Comparison of ENCODE assay signal across 18 cellular contexts in the genomic region with DNA sequence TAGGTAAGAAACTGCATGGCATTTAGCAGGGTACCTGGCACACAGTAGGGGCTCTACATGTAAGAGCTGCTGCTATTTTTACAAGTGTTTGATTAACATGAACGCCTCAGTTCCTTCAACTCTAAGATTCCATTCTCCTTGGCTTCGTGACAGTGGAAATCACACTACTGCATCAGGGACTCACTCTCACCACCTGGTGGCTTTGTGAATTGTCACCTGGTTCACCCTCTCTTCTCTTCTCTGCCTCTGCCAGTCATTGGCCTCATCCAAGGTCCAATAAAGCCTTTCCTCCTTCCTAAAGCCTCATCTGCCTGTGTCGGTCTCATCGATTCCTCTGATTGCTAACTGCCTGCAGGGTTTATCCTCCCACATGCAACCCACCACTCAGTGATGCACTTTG.
DNase-seq lines count a peak whose midpoint lies in the region; ATAC-seq and TF ChIP-seq lines count a peak whose summit lies in the region.
"Had no signal": no experiment of that assay in that cellular context is flagged by ENCODE, and none has a peak within 500 bp of the region (broad histone marks: within the 10 kb centered on the region; RNA-seq: fewer than 3 reads in every experiment).

No MANE protein-coding gene starts in this region.

- no peaks in the 10 kb centered on the region for H3F3A ChIP-seq in PC-3 (ENCODE audit: low read length, unreplicated experiment)

- H3K36me3 ChIP-seq in HCT116 (ENCODE audit: control insufficient read depth in 1 of 2, insufficient read depth in 2 of 2, low read length in 2 of 2) (no peaks in the 10 kb centered on the region), PC-3 (ENCODE audit: low read depth, low read length) (no peaks in the 10 kb centered on the region)

- H3K36me3 Mint-ChIP-seq in nephron progenitor cell (ENCODE audit: low read depth), result no peaks in the 10 kb centered on the region
- H3K36me3 Mint-ChIP-seq in CD4-positive, alpha-beta T cell (ENCODE audit: low read depth), result no peaks in the 10 kb centered on the region
- H3K36me3 Mint-ChIP-seq: IgD-negative memory B cell had no signal

- CTCF ChIA-PET in HCT116 (lab: Charles Lee), result no interaction called here
- CTCF ChIA-PET in PC-3 (lab: Charles Lee), result no interaction called here
- CTCF ChIA-PET in CD4-positive, alpha-beta T cell (lab: Charles Lee), result no interaction called here

- H3K27me3 ChIP-seq in HCT116 (ENCODE audit: insufficient read depth, low read length) (no peaks in the 10 kb centered on the region), PC-3 (ENCODE audit: low read length) (no peaks in the 10 kb centered on the region)
- H3K27me3 ChIP-seq in CD4-positive, alpha-beta T cell (ENCODE audit: control insufficient read depth, insufficient read depth, low read length), result no peaks in the 10 kb centered on the region

- ATAC-seq in HCT116, result peak; percentile 92
- no peak for ATAC-seq in PC-3
- no peak for ATAC-seq in CD4-positive, alpha-beta T cell (ENCODE audit: poor library complexity)
- ATAC-seq: Panc1 had no signal

- H3K4me1 ChIP-seq in HCT116 (ENCODE audit: control insufficient read depth in 1 of 2, insufficient read depth in 2 of 2, low read length in 2 of 2) (peaks cover 0 to under 1% of the 10 kb centered on the region in 2 experiments; a peak in 1 of 4 replicates), PC-3 (ENCODE audit: insufficient read depth, low read length) (peaks cover 48% of the 10 kb centered on the region)

- peaks cover 7% of the 10 kb centered on the region for H3K27me3 Mint-ChIP-seq in nephron progenitor cell (ENCODE audit: low read depth, poor library complexity)
- peaks cover 4% of the 10 kb centered on the region for H3K27me3 Mint-ChIP-seq in CD4-positive, alpha-beta T cell

- no peaks in the 10 kb centered on the region for H4K20me1 ChIP-seq in HCT116 (ENCODE audit: insufficient read depth)
- H4K20me1 ChIP-seq in PC-3 (ENCODE audit: low read length), result no peaks in the 10 kb centered on the region

- H3K4me3 ChIP-seq in HCT116 (replicated peaks in 1 of 2; ENCODE audit: low read depth in 1 of 2, low read length in 2 of 2), result no peak overlapping the region
- H3K4me3 ChIP-seq in PC-3 (ENCODE audit: low read length), result no peak overlapping the region
- H3K4me3 ChIP-seq: A549, GM23248 had no signal

- no peaks in the 10 kb centered on the region for H3K4me1 Mint-ChIP-seq in nephron progenitor cell
- H3K4me1 Mint-ChIP-seq in CD4-positive, alpha-beta T cell (ENCODE audit: low read depth), result peaks cover 22% of the 10 kb centered on the region
- H3K4me1 Mint-ChIP-seq: IgD-negative memory B cell had no signal

- no peak overlapping the region for H2AFZ ChIP-seq in HCT116 (ENCODE audit: low read depth, low read length, poor library complexity, severe bottlenecking)
- no peak overlapping the region for H2AFZ ChIP-seq in PC-3 (ENCODE audit: low read length)
- H2AFZ ChIP-seq: GM23248 had no signal

- no peaks in the 10 kb centered on the region for H3K9me3 Mint-ChIP-seq in nephron progenitor cell
- H3K9me3 Mint-ChIP-seq in CD4-positive, alpha-beta T cell, result no peaks in the 10 kb centered on the region
- H3K9me3 Mint-ChIP-seq: T-helper 2 cell treated with Interferon-gamma antibody and Interleukin-4, amounts not matched to agents 5 μg/mL and 100 μg/mL, for 36 hours had no signal

- RAD21 ChIA-PET in HCT116 (lab: Charles Lee; ENCODE audit: low non-redundant PET in 1 of 2, low total read pairs in 2 of 2, uncharacterized antibody in 2 of 2, unreplicated experiment in 2 of 2), result no interaction called here

- H3K4me2 ChIP-seq in HCT116 (ENCODE audit: low read length), result no peak overlapping the region
- H3K4me2 ChIP-seq in PC-3 (ENCODE audit: low read length), result no peak overlapping the region
- H3K4me2 ChIP-seq: A549 had no signal

- no peaks in the 10 kb centered on the region for H3K79me2 ChIP-seq in HCT116 (ENCODE audit: insufficient read depth, low read length)
- H3K79me2 ChIP-seq in PC-3 (ENCODE audit: low read length), result no peaks in the 10 kb centered on the region

- no peak for TF ChIP-seq POLR2A in HCT116 (IDR thresholded peaks at IDR 0.05; ENCODE audit: borderline replicate concordance, extremely low read depth, insufficient read depth, insufficient read length)

- H3K9me3 ChIP-seq in HCT116 (ENCODE audit: control insufficient read depth in 1 of 2, insufficient read depth in 1 of 2, low read depth in 1 of 2, low read length in 2 of 2) (no peaks in the 10 kb centered on the region), PC-3 (ENCODE audit: low read length) (no peaks in the 10 kb centered on the region)
- no peaks in the 10 kb centered on the region for H3K9me3 ChIP-seq in CD4-positive, alpha-beta T cell (ENCODE audit: control insufficient read depth, low read length)
- H3K9me3 ChIP-seq: A549 had no signal

- peak overlapping the region; percentile 20 for H3K27ac Mint-ChIP-seq in nephron progenitor cell
- H3K27ac Mint-ChIP-seq in CD4-positive, alpha-beta T cell, result no peak overlapping the region
- H3K27ac Mint-ChIP-seq: HFFc6; IgD-negative memory B cell; T-helper 2 cell treated with Interferon-gamma antibody and Interleukin-4, amounts not matched to agents 5 μg/mL and 100 μg/mL, for 36 hours had no signal

- no peak overlapping the region for H3K4me3 Mint-ChIP-seq in nephron progenitor cell
- H3K4me3 Mint-ChIP-seq in CD4-positive, alpha-beta T cell, result no peak overlapping the region
- H3K4me3 Mint-ChIP-seq: HFFc6; IgD-negative memory B cell; T-helper 2 cell treated with Interferon-gamma antibody and Interleukin-4, amounts not matched to agents 5 μg/mL and 100 μg/mL, for 36 hours had no signal

- H3K9me2 ChIP-seq in HCT116 (ENCODE audit: insufficient read depth), result no peaks in the 10 kb centered on the region
- H3K9me2 ChIP-seq in PC-3 (replicated peaks; ENCODE audit: low read length), result no peaks in the 10 kb centered on the region

- POLR2A ChIA-PET in HCT116 (lab: Charles Lee), result no interaction called here
- POLR2A ChIA-PET in PC-3 (lab: Charles Lee; ENCODE audit: unreplicated experiment), result no interaction called here
- POLR2A ChIA-PET in CD4-positive, alpha-beta T cell (lab: Charles Lee), result interaction anchor here (0.5 kb wide), 1 partner anchor 10 kb away, joined by 3 read pairs; no protein-coding TSS in a partner anchor

- intact Hi-C loops in HCT116 (cut with micrococcal nuclease), result loop anchor here (1.0 to 10.0 kb wide), 3 partner anchors 88 to 689 kb away; no protein-coding TSS in a partner anchor
- intact Hi-C loops in PC-3 (cut with micrococcal nuclease), result loop anchor here (10.0 kb wide), 1 partner anchor 439 kb away; no protein-coding TSS in a partner anchor
- intact Hi-C loops in CD4-positive, alpha-beta T cell (cut with DNase I, micrococcal nuclease), result no loop called here

- DNase-seq in NCI-H82 (lab: John Stamatoyannopoulos, UW) (peak; percentile 31), NCI-H82 treated with DMSO at 0.1 percent for 48 hours (lab: John Stamatoyannopoulos, UW; ENCODE audit: unreplicated experiment) (no peak), HCT116 (ENCODE audit: low read depth, low spot score) (no peak), PC-3 (no peak), nephron progenitor cell (no peak), CD1c-positive myeloid dendritic cell (ENCODE audit: extremely low spot score) (no peak), pons (ENCODE audit: low spot score) (no peak)
- DNase-seq in CD4-positive, alpha-beta T cell, result no peak
- DNase-seq: C1 segment of cervical spinal cord, COR-L47, GM23248, HFFc6, NCI-H2029, NCI-H2227 treated with DMSO at 0.1 percent for 48 hours had no signal

- TF ChIP-seq RAD21 in HCT116 (IDR thresholded peaks at IDR 0.05; ENCODE audit: low read depth), result peak; percentile 57

- no TSS peak for BruUV-seq in HCT116 (replicated peaks; lab: Mats Ljungman, UMichigan)
- no TSS peak for BruUV-seq in PC-3 (replicated peaks; lab: Mats Ljungman, UMichigan)

- TF ChIP-seq CTCF in HCT116 (IDR thresholded peaks at IDR 0.05 in 2 of 3, conservative IDR thresholded peaks at IDR 0.05 in 1 of 3; ENCODE audit: borderline replicate concordance in 1 of 3, insufficient read depth in 1 of 3, low read depth in 2 of 3, low read length in 2 of 3), result peak; percentile 35 to 44 (median 40); a peak in 4 of 6 replicates
- TF ChIP-seq CTCF in PC-3 (conservative IDR thresholded peaks at IDR 0.05; ENCODE audit: low read depth, low read length), result peak; percentile 31; the same call in 1 of the 2 replicates
- no peak for TF ChIP-seq CTCF in nephron progenitor cell (IDR thresholded peaks at IDR 0.05)
- no peak for TF ChIP-seq CTCF in CD4-positive, alpha-beta T cell (IDR thresholded peaks at IDR 0.05)

- H3K27ac ChIP-seq in HCT116 (ENCODE audit: low read depth, low read length), result no peak overlapping the region
- no peak overlapping the region for H3K27ac ChIP-seq in PC-3 (ENCODE audit: low read length)
- H3K27ac ChIP-seq in CD4-positive, alpha-beta T cell (ENCODE audit: low read depth, low read length), result no peak overlapping the region
- H3K27ac ChIP-seq: A549, GM23248 had no signal

- no peak overlapping the region for H3K9ac ChIP-seq in HCT116 (ENCODE audit: low read length)
- H3K9ac ChIP-seq in PC-3 (ENCODE audit: low read length), result no peak overlapping the region
- H3K9ac ChIP-seq: GM23248 had no signal

TF ChIP-seq in HCT116, 20 proteins besides CTCF, POLR2A, EP300 and RAD21 (continues in another document):
- TF ChIP-seq ZNF274 (IDR thresholded peaks at IDR 0.05; ENCODE audit: low read depth, low read length) (no peak), MAX (IDR thresholded peaks at IDR 0.05) (0 out of 2 replicates have a peak, but pooled peaks have one; percentile 41)

Comparison
In these comparisons a context has a peak if more than half of its experiments do, and no peak if none do; other contexts are left out.
1. CTCF ChIP-seq: peak in HCT116 (3 of 3) and PC-3 (single experiment); none in nephron progenitor cell (single experiment) and CD4-positive, alpha-beta T cell (single experiment).
2. intact Hi-C loops: an anchor here in HCT116 (1.0 to 10.0 kb wide) and PC-3 (10.0 kb wide); none called in CD4-positive, alpha-beta T cell.